ENCODE assay signal across 1 cellular context in the genomic region with DNA sequence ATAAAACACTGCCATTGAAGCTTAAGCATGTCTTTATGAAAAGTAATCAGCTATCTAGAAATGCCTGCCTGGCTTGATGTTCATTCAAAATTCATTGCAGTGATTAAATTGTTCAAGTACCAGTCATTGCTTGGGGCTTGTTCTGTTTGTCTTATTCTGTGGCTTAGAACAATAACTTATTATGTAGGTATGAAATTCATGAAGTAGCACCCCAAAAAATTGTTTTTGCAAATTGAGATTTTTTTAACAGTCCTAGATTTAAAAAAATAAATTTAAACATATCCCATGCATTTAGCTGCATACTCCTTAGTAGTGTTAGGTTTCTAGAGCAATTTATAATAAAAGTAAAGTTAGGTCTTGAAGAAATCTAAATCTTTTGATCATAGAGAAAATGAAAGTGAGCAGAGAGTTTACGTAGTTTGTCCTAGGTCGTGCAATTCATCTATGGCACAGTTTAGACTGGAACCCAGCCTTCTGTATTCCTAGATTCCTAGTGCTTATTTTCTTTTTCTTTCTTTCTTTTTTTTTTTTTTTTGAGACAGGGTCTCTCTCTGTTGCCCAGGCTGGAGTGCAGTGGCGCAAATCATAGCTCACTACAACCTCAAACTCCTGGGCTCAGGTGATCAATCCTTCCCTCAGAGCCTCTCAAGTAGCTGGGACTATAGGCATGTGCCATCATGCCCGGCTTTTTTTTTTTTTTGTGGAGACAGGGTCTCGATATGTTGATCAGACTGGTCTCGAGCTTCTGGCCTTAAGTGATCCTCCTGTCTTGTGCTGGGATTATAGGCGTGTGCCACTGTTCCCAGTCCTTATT.
TF ChIP-seq lines count a peak whose summit lies in the region.

No MANE protein-coding gene starts in this region.

TF ChIP-seq in GM12878, 131 proteins besides CTCF, POLR2A, EP300 and RAD21:
- TF ChIP-seq MLLT1 (IDR thresholded peaks at IDR 0.05): peak; percentile 49; the same call in 1 of the 2 replicates
- no peak for TF ChIP-seq IKZF2 (IDR thresholded peaks at IDR 0.05)
